In genomic region chr5:136197462-136198142, GRCh38 we compare ENCODE assay signal across 19 cellular contexts. TPM values are rescaled to one million over a fixed set of nuclear protein-coding genes. Genes with fewer than 3 reads are reported as not detected.
DNase-seq lines count a peak whose midpoint lies in the region; ATAC-seq and TF ChIP-seq lines count a peak whose summit lies in the region.
"Had no signal": no experiment of that assay in that cellular context is flagged by ENCODE, and none has a peak within 500 bp of the region (broad histone marks: within the 10 kb centered on the region; RNA-seq: fewer than 3 reads in every experiment).

No MANE protein-coding gene starts in this region.

- H3K4me3 Mint-ChIP-seq in activated CD8-positive, alpha-beta memory T cell treated with anti-CD3 and anti-CD28 coated beads, Interleukin-2, amount 10 ng/mL, durations not matched to agents 7 days and 5 days = no peak overlapping the region
- no peak overlapping the region for H3K4me3 Mint-ChIP-seq in endodermal cell
- H3K4me3 Mint-ChIP-seq: CD8-positive, alpha-beta T cell had no signal

- WGBS in endodermal cell (ENCODE audit: insufficient coverage in 1 of 2, insufficient read length in 1 of 2), 2 experiments = 93 to 100% methylated on average over 2 to 4 of the region's 4 CpGs

- no peaks in the 10 kb centered on the region for H3K4me1 ChIP-seq in endodermal cell (ENCODE audit: control insufficient read depth, insufficient read depth, low read length)

- H3K27me3 Mint-ChIP-seq in activated CD8-positive, alpha-beta memory T cell treated with anti-CD3 and anti-CD28 coated beads, Interleukin-2, amount 10 ng/mL, durations not matched to agents 7 days and 5 days = peaks cover 52% of the 10 kb centered on the region
- H3K27me3 Mint-ChIP-seq in endodermal cell (ENCODE audit: insufficient read depth) = peaks cover 77% of the 10 kb centered on the region

- no peak overlapping the region for H3K9ac ChIP-seq in endodermal cell (ENCODE audit: extremely low read depth, low read length, poor library complexity, severe bottlenecking)
- H3K9ac ChIP-seq: BLaER1 had no signal

- no peak overlapping the region for H3K27ac Mint-ChIP-seq in activated CD8-positive, alpha-beta memory T cell treated with anti-CD3 and anti-CD28 coated beads, Interleukin-2, amount 10 ng/mL, durations not matched to agents 7 days and 5 days
- H3K27ac Mint-ChIP-seq in endodermal cell = no peak overlapping the region
- H3K27ac Mint-ChIP-seq: CD8-positive, alpha-beta T cell had no signal

- ATAC-seq in activated CD8-positive, alpha-beta memory T cell treated with anti-CD3 and anti-CD28 coated beads, Interleukin-2, amount 10 ng/mL, durations not matched to agents 7 days and 5 days = no peak
- ATAC-seq: CD8-positive, alpha-beta T cell had no signal

- H3K4me3 ChIP-seq in MG63 = no peak overlapping the region
- no peak overlapping the region for H3K4me3 ChIP-seq in endodermal cell (ENCODE audit: low read length)
- H3K4me3 ChIP-seq: BLaER1, SJSA1 had no signal

- peak; percentile 27 for DNase-seq in activated CD8-positive, alpha-beta memory T cell treated with anti-CD3 and anti-CD28 coated beads, Interleukin-2, amount 10 ng/mL, durations not matched to agents 7 days and 5 days
- DNase-seq in activated CD8-positive, alpha-beta memory T cell treated with anti-CD3 and anti-CD28 coated beads, Interleukin-2, amount 50 U/mL, for 4 hours = no peak
- peak; percentile 21 for DNase-seq in MG63
- DNase-seq in endodermal cell = peak; percentile 42
- peak; percentile 46 for DNase-seq in renal cortical epithelial cell (ENCODE audit: low read depth)
- DNase-seq in activated CD4-positive, alpha-beta T cell treated with anti-CD3 and anti-CD28 coated beads, Interleukin-2, amount 50 U/mL, for 1 hour = no peak
- no peak for DNase-seq in NCI-H69 (lab: John Stamatoyannopoulos, UW)
- DNase-seq: GOT3; KG1; NCI-H1105 treated with DMSO at 0.1 percent for 48 hours; NCI-H1694 treated with DMSO at 0.1 percent for 48 hours; NCI-H345; NCI-H526; NK-92 treated with Interleukin-12 subunit alpha and Interleukin-12 subunit beta, amount 100 ng/mL, for 24 hours; RPMI8226 had no signal

- no peak overlapping the region for H3K27ac ChIP-seq in endodermal cell (ENCODE audit: low read depth, low read length)
- H3K27ac ChIP-seq: BLaER1, SJSA1 had no signal

- H3K9me3 Mint-ChIP-seq in activated CD8-positive, alpha-beta memory T cell treated with anti-CD3 and anti-CD28 coated beads, Interleukin-2, amount 10 ng/mL, durations not matched to agents 7 days and 5 days (ENCODE audit: low read depth) = no peaks in the 10 kb centered on the region
- H3K9me3 Mint-ChIP-seq in endodermal cell = no peaks in the 10 kb centered on the region
- H3K9me3 Mint-ChIP-seq: CD8-positive, alpha-beta T cell had no signal

- TF ChIP-seq CTCF in endodermal cell (conservative IDR thresholded peaks at IDR 0.05) = no peak

- H3K27me3 ChIP-seq in MG63 = peaks cover 10% of the 10 kb centered on the region
- peaks cover 55% of the 10 kb centered on the region for H3K27me3 ChIP-seq in endodermal cell (ENCODE audit: control insufficient read depth, insufficient read depth, low read length, poor library complexity, severe bottlenecking)

- H3K9me3 ChIP-seq in MG63 = no peaks in the 10 kb centered on the region
- no peaks in the 10 kb centered on the region for H3K9me3 ChIP-seq in endodermal cell (ENCODE audit: control insufficient read depth, low read length)
- H3K9me3 ChIP-seq: BLaER1, SJSA1 had no signal

- H3K36me3 Mint-ChIP-seq in activated CD8-positive, alpha-beta memory T cell treated with anti-CD3 and anti-CD28 coated beads, Interleukin-2, amount 10 ng/mL, durations not matched to agents 7 days and 5 days = no peaks in the 10 kb centered on the region
- peaks cover 3% of the 10 kb centered on the region for H3K36me3 Mint-ChIP-seq in endodermal cell (ENCODE audit: low read depth)
- H3K36me3 Mint-ChIP-seq: CD8-positive, alpha-beta T cell had no signal

- H3K4me1 Mint-ChIP-seq in activated CD8-positive, alpha-beta memory T cell treated with anti-CD3 and anti-CD28 coated beads, Interleukin-2, amount 10 ng/mL, durations not matched to agents 7 days and 5 days = no peaks in the 10 kb centered on the region
- peaks cover 7% of the 10 kb centered on the region for H3K4me1 Mint-ChIP-seq in endodermal cell

- CTCF ChIA-PET in activated CD8-positive, alpha-beta memory T cell treated with anti-CD3 and anti-CD28 coated beads, Interleukin-2, amount 10 ng/mL, durations not matched to agents 7 days and 5 days (lab: Charles Lee) = no interaction called here

- no peaks in the 10 kb centered on the region for H3K36me3 ChIP-seq in MG63
- H3K36me3 ChIP-seq in endodermal cell (ENCODE audit: control insufficient read depth, insufficient read depth, low read length) = no peaks in the 10 kb centered on the region
- H3K36me3 ChIP-seq: BLaER1, SJSA1 had no signal

RNA-seq across cellular contexts. Expression of gene SMIM32, which starts 4.6 kb away (rescaled TPM):
- not detected for total RNA-seq in activated CD8-positive, alpha-beta memory T cell treated with anti-CD3 and anti-CD28 coated beads, Interleukin-2, amount 10 ng/mL, durations not matched to agents 7 days and 5 days
- 0.26 TPM in 1 of 2 replicates, not detected in the other for total RNA-seq in MG63 (2014; rRNA removed; shearing (Covaris generic); ENCODE audit: low replicate concordance)
- total RNA-seq in endodermal cell (under 1 TPM; 0.15 to 0.20 TPM), renal cortical epithelial cell (0.25 TPM in 1 of 2 replicates, not detected in the other)
- polyA plus RNA-seq in endodermal cell (2013, experiment 1 of 2) = 0.75 TPM
- polyA plus RNA-seq in endodermal cell (2013, experiment 2 of 2) = 0.62 TPM
- total RNA-seq: CD8-positive, alpha-beta T cell; OCI-LY7; SJSA1 had no signal

Comparison
In these comparisons a context has a peak if more than half of its experiments do, and no peak if none do; other contexts are left out.
1. DNase-seq: peak in activated CD8-positive, alpha-beta memory T cell treated with anti-CD3 and anti-CD28 coated beads, Interleukin-2, amount 10 ng/mL, durations not matched to agents 7 days and 5 days (single experiment), MG63 (single experiment), endodermal cell (single experiment) and renal cortical epithelial cell (single experiment); none in activated CD8-positive, alpha-beta memory T cell treated with anti-CD3 and anti-CD28 coated beads, Interleukin-2, amount 50 U/mL, for 4 hours (single experiment), activated CD4-positive, alpha-beta T cell treated with anti-CD3 and anti-CD28 coated beads, Interleukin-2, amount 50 U/mL, for 1 hour (single experiment) and NCI-H69 (single experiment).